Comparison of ENCODE assay signal across 7 cellular contexts in genomic region chr13:98141938-98142426, GRCh38. TPM values are rescaled to one million over a fixed set of nuclear protein-coding genes. Genes with fewer than 3 reads are reported as not detected.
A peak's percentile ranks its signal among the peaks of the same experiment; 100 is the strongest.
DNase-seq lines count a peak whose midpoint lies in the region; ATAC-seq lines count a peak whose summit lies in the region.

No MANE protein-coding gene starts in this region.

- H3K36me3 Mint-ChIP-seq in IgD-negative memory B cell = no peaks in the 10 kb centered on the region

- H3K4me3 ChIP-seq in ectodermal cell (ENCODE audit: insufficient read depth, low read depth, low read length) (peak overlapping the region; percentile 79), mucosa of rectum (ENCODE audit: low read length in 2 of 2) (peak overlapping the region; percentile 73 to 75), Karpas-422 (ENCODE audit: low read length) (no peak overlapping the region)

- no peaks in the 10 kb centered on the region for H4K20me1 ChIP-seq in Karpas-422 (ENCODE audit: insufficient read depth, low read depth, low read length)

- H3K27me3 ChIP-seq in ectodermal cell (ENCODE audit: control insufficient read depth, insufficient read depth, low read length, poor library complexity, severe bottlenecking) (peaks cover 17% of the 10 kb centered on the region), mucosa of rectum (ENCODE audit: control insufficient read depth in 2 of 2, insufficient read depth in 2 of 2, low read length in 2 of 2) (no peaks in the 10 kb centered on the region), Karpas-422 (ENCODE audit: low read length) (no peaks in the 10 kb centered on the region)

- H3K9me3 ChIP-seq in ectodermal cell (ENCODE audit: control insufficient read depth, low read length) = no peaks in the 10 kb centered on the region
- no peaks in the 10 kb centered on the region for H3K9me3 ChIP-seq in mucosa of rectum (ENCODE audit: control insufficient read depth in 2 of 2, low read length in 2 of 2)
- no peaks in the 10 kb centered on the region for H3K9me3 ChIP-seq in Karpas-422 (ENCODE audit: low read length)

- H3K9me2 ChIP-seq in Karpas-422 (replicated peaks; ENCODE audit: insufficient read depth, low read length) = no peaks in the 10 kb centered on the region

- no peak overlapping the region for H2AFZ ChIP-seq in Karpas-422 (ENCODE audit: low read length)

- no peak overlapping the region for H3K4me2 ChIP-seq in Karpas-422 (ENCODE audit: low read depth, low read length, poor library complexity, severe bottlenecking)

- no peaks in the 10 kb centered on the region for H3K79me2 ChIP-seq in Karpas-422 (ENCODE audit: low read length)

- H3K9ac ChIP-seq in mucosa of rectum (ENCODE audit: low read depth in 1 of 2, low read length in 2 of 2) (peak overlapping the region; percentile 24 to 68), Karpas-422 (ENCODE audit: low read length) (no peak overlapping the region)

- WGBS in ectodermal cell, 2 experiments = 6 to 7% methylated on average over 22 of the region's 22 CpGs

- H3K4me3 Mint-ChIP-seq in IgD-negative memory B cell = peak overlapping the region; percentile 23 to 83 (median 78)

- peaks cover 4 to 10% (median 6%) of the 10 kb centered on the region in 3 donors for H3K4me1 Mint-ChIP-seq in IgD-negative memory B cell

- H3K27ac Mint-ChIP-seq in IgD-negative memory B cell = no peak overlapping the region

- ATAC-seq in GM19025 (IDR thresholded peaks at IDR 0.05; ENCODE audit: low read depth, unreplicated experiment) (peak; percentile 1), HG03139 (IDR thresholded peaks at IDR 0.05; ENCODE audit: unreplicated experiment) (no peak), GM21390 (IDR thresholded peaks at IDR 0.05; ENCODE audit: unreplicated experiment) (no peak)

- H3K4me1 ChIP-seq in ectodermal cell (ENCODE audit: control insufficient read depth, insufficient read depth, low read length) (peaks cover 24% of the 10 kb centered on the region), mucosa of rectum (ENCODE audit: control insufficient read depth in 2 of 2, insufficient read depth in 2 of 2, low read length in 2 of 2) (peaks cover 15 to 16% of the 10 kb centered on the region in 2 donors), Karpas-422 (ENCODE audit: low read length) (no peaks in the 10 kb centered on the region)

- no peaks in the 10 kb centered on the region for H3K9me3 Mint-ChIP-seq in IgD-negative memory B cell

- no peak for DNase-seq in Karpas-422

- peaks cover 42% of the 10 kb centered on the region for H3K27me3 Mint-ChIP-seq in IgD-negative memory B cell

- no peak overlapping the region for H3K27ac ChIP-seq in ectodermal cell (ENCODE audit: insufficient read depth, low read depth, low read length, poor library complexity, severe bottlenecking)
- no peak overlapping the region for H3K27ac ChIP-seq in mucosa of rectum (ENCODE audit: low read depth in 2 of 2, low read length in 2 of 2)
- no peak overlapping the region for H3K27ac ChIP-seq in Karpas-422 (ENCODE audit: low read length)

- H3K36me3 ChIP-seq in ectodermal cell (ENCODE audit: control insufficient read depth, insufficient read depth, low read length) (no peaks in the 10 kb centered on the region), mucosa of rectum (ENCODE audit: control insufficient read depth in 2 of 2, insufficient read depth in 2 of 2, low read length in 2 of 2) (no peaks in the 10 kb centered on the region), Karpas-422 (ENCODE audit: insufficient read depth, low read length) (no peaks in the 10 kb centered on the region)

RNA-seq across cellular contexts. Expression of gene FARP1, which starts 0.9 kb away (rescaled TPM):
- polyA plus RNA-seq in IgD-negative memory B cell = 0.46 TPM
- polyA plus RNA-seq in ectodermal cell (2013, experiment 1 of 4) = 127 TPM
- polyA plus RNA-seq in ectodermal cell (2013, experiment 2 of 4) = 141 TPM
- 100.0 TPM for polyA plus RNA-seq in ectodermal cell (2013, experiment 3 of 4)
- polyA plus RNA-seq in ectodermal cell (2013, experiment 4 of 4) = 86.1 TPM
- not detected in 2 replicates for total RNA-seq in Karpas-422 (2014; rRNA removed; shearing (Covaris generic); ENCODE audit: low replicate concordance)

RNA-seq across cellular contexts. Expression of gene RNF113B, which starts 35.1 kb away (rescaled TPM):
- polyA plus RNA-seq in IgD-negative memory B cell = not detected
- polyA plus RNA-seq in ectodermal cell (2013, experiment 1 of 4) = not detected
- not detected for polyA plus RNA-seq in ectodermal cell (2013, experiment 2 of 4)
- not detected for polyA plus RNA-seq in ectodermal cell (2013, experiment 3 of 4)
- not detected for polyA plus RNA-seq in ectodermal cell (2013, experiment 4 of 4)
- total RNA-seq in Karpas-422 (2014; rRNA removed; shearing (Covaris generic); ENCODE audit: low replicate concordance) = not detected in 2 replicates
